Comparison of ENCODE assay signal across 1 cellular context in genomic region chr1:96488777-96489176, GRCh38.
TF ChIP-seq lines count a peak whose summit lies in the region.

No MANE protein-coding gene starts in this region.

TF ChIP-seq in GM12878, 131 proteins besides CTCF, POLR2A, EP300 and RAD21 (continued from another document):
- no peak for TF ChIP-seq RELB (IDR thresholded peaks at IDR 0.05; ENCODE audit: low read depth)
